9 cellular contexts compared by ENCODE assay signal in genomic region chr7:157299613-157300405, GRCh38. TPM values are rescaled to one million over a fixed set of nuclear protein-coding genes. Genes with fewer than 3 reads are reported as not detected.
A peak's percentile ranks its signal among the peaks of the same experiment; 100 is the strongest.
DNase-seq lines count a peak whose midpoint lies in the region; ATAC-seq and TF ChIP-seq lines count a peak whose summit lies in the region.
"Had no signal": no experiment of that assay in that cellular context is flagged by ENCODE, and none has a peak within 500 bp of the region (broad histone marks: within the 10 kb centered on the region; RNA-seq: fewer than 3 reads in every experiment).

No MANE protein-coding gene starts in this region.

- H3K4me3 Mint-ChIP-seq in activated CD8-positive, alpha-beta T cell treated with anti-CD3 and anti-CD28 coated beads for 36 hours, result no peak overlapping the region

- POLR2A ChIA-PET in activated CD8-positive, alpha-beta T cell treated with anti-CD3 and anti-CD28 coated beads for 36 hours (lab: Charles Lee), result no interaction called here

- peak overlapping the region; percentile 79 for H3K27ac Mint-ChIP-seq in activated CD8-positive, alpha-beta T cell treated with anti-CD3 and anti-CD28 coated beads for 36 hours

- ATAC-seq in activated CD8-positive, alpha-beta T cell treated with anti-CD3 and anti-CD28 coated beads for 36 hours, result peak; percentile 10
- ATAC-seq in left cardiac atrium (peak; percentile 24 to 25), GM21619 (IDR thresholded peaks at IDR 0.05; ENCODE audit: unreplicated experiment) (no peak)

- peaks cover 5% of the 10 kb centered on the region for H3K27me3 Mint-ChIP-seq in activated CD8-positive, alpha-beta T cell treated with anti-CD3 and anti-CD28 coated beads for 36 hours

- H3K36me3 Mint-ChIP-seq in activated CD8-positive, alpha-beta T cell treated with anti-CD3 and anti-CD28 coated beads for 36 hours (ENCODE audit: low read depth), result no peaks in the 10 kb centered on the region

- peak overlapping the region; percentile 56 for H3K4me3 ChIP-seq in Jurkat, Clone E6-1 (ENCODE audit: low read length)

- CTCF ChIA-PET in activated CD8-positive, alpha-beta T cell treated with anti-CD3 and anti-CD28 coated beads for 36 hours (lab: Charles Lee), result interaction anchor here (1.4 kb wide), 1 partner anchor 69 kb away, joined by 3 read pairs; no protein-coding TSS in a partner anchor

- peaks cover 33% of the 10 kb centered on the region for H3K4me1 Mint-ChIP-seq in activated CD8-positive, alpha-beta T cell treated with anti-CD3 and anti-CD28 coated beads for 36 hours (ENCODE audit: low read depth)
- H3K4me1 Mint-ChIP-seq: nephron had no signal

- no peak for TF ChIP-seq CTCF in activated CD8-positive, alpha-beta T cell treated with anti-CD3 and anti-CD28 coated beads for 36 hours (IDR thresholded peaks at IDR 0.05)

- DNase-seq in ACHN (peak; percentile 77), left cardiac atrium (no peak), NCI-H128 (lab: John Stamatoyannopoulos, UW; ENCODE audit: unreplicated experiment) (no peak), DMS79 treated with DMSO at 0.1 percent for 48 hours (lab: John Stamatoyannopoulos, UW) (no peak), NCI-H524 (lab: John Stamatoyannopoulos, UW) (no peak)
- peak; percentile 91 for DNase-seq in Jurkat, Clone E6-1 (ENCODE audit: low read depth, low spot score)
- DNase-seq in activated CD8-positive, alpha-beta T cell treated with anti-CD3 and anti-CD28 coated beads for 36 hours, result peak; percentile 46

- in situ Hi-C loops in ACHN (cut with HindIII; ENCODE audit: low pct_ligation_motif_present, low pct_unique_long_range_greater_than_20kb, low sequenced_read_pairs), result no loop called here

- intact Hi-C loops in activated CD8-positive, alpha-beta T cell treated with anti-CD3 and anti-CD28 coated beads for 36 hours (cut with micrococcal nuclease), result loop anchor here (5.0 kb wide), 1 partner anchor 37 kb away; the partner anchor contains the start of gene DNAJB6
- intact Hi-C loops in left cardiac atrium (cut with DNase I), result no loop called here

- no peaks in the 10 kb centered on the region for H3K9me3 Mint-ChIP-seq in activated CD8-positive, alpha-beta T cell treated with anti-CD3 and anti-CD28 coated beads for 36 hours

RNA-seq across cellular contexts. Expression of gene DNAJB6, which starts 37.0 kb away (rescaled TPM):
- polyA plus RNA-seq in Jurkat, Clone E6-1 (2012; ENCODE audit: insufficient read depth, insufficient read length), result 109 TPM
- total RNA-seq in activated CD8-positive, alpha-beta T cell treated with anti-CD3 and anti-CD28 coated beads for 36 hours, result 10 to 100 TPM; 67.8 to 80.6 TPM
- 100 to 1,000 TPM; 158 to 159 TPM for total RNA-seq in left cardiac atrium

Comparison
In these comparisons a context has a peak if more than half of its experiments do, and no peak if none do; other contexts are left out.
1. DNase-seq: peak in ACHN (single experiment), Jurkat, Clone E6-1 (single experiment) and activated CD8-positive, alpha-beta T cell treated with anti-CD3 and anti-CD28 coated beads for 36 hours (single experiment); none in left cardiac atrium (single experiment), NCI-H128 (single experiment), DMS79 treated with DMSO at 0.1 percent for 48 hours (single experiment) and NCI-H524 (0 of 2).